1 cellular context compared by ENCODE assay signal in the genomic region with DNA sequence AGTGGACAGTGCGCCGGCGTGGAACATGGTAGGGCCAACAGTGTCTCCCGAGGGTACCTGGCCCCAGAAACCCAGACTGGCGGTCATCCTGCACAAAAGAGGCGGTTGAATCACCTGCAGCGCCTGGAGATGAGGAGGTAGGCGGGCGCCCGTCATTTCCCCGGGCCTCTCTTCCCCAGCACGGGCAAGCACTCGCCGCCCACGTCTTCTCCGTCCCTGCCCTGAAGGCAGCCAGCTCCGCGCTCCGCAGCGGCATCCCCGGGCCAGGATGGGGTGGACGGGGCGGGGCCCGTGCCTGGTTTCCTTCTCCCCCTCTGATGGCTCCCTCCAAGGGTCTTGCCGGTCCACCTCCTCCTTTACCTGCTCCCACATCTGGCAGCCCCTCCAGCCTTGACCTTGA.
A peak's percentile ranks its signal among the peaks of the same experiment; 100 is the strongest.
TF ChIP-seq lines count a peak whose summit lies in the region.

No MANE protein-coding gene starts in this region.

TF ChIP-seq in H1, 55 proteins besides CTCF, POLR2A, EP300 and RAD21:
- TF ChIP-seq EGR1 (IDR thresholded peaks at IDR 0.05; ENCODE audit: borderline replicate concordance, low read depth, low read length) (peak; percentile 29; the same call in 1 of the 2 replicates), TBP (IDR thresholded peaks at IDR 0.05; ENCODE audit: low read depth, low read length) (peak; percentile 88), HDAC2 (IDR thresholded peaks at IDR 0.05; ENCODE audit: borderline replicate concordance in 1 of 2, low read depth in 2 of 2, low read length in 2 of 2) (no peak), RBBP5 (IDR thresholded peaks at IDR 0.05; ENCODE audit: borderline replicate concordance, low read depth, low read length) (0 out of 2 replicates have a peak, but pooled peaks have one; percentile 49)
